Comparison of ENCODE assay signal across 24 cellular contexts in genomic region chr12:46374711-46375110, GRCh38. TPM values are rescaled to one million over a fixed set of nuclear protein-coding genes. Genes with fewer than 3 reads are reported as not detected.
DNase-seq lines count a peak whose midpoint lies in the region; ATAC-seq and TF ChIP-seq lines count a peak whose summit lies in the region.
"Had no signal": no experiment of that assay in that cellular context is flagged by ENCODE, and none has a peak within 500 bp of the region (broad histone marks: within the 10 kb centered on the region; RNA-seq: fewer than 3 reads in every experiment).

No MANE protein-coding gene starts in this region.

- intact Hi-C loops in Panc1 (cut with micrococcal nuclease; ENCODE audit: unreplicated experiment) = loop anchor here (5.0 kb wide), 2 partner anchors 98 to 283 kb away; no protein-coding TSS in a partner anchor
- intact Hi-C loops in CD8-positive, alpha-beta T cell (cut with DNase I, micrococcal nuclease) = loop anchor here (5.0 to 10.0 kb wide), 8 partner anchors 148 to 1440 kb away; partner anchors contain the start of genes HDAC7 (in 1 of the 2) and RPAP3 (in 1 of the 2)

- H3K36me3 Mint-ChIP-seq in GM23338 (ENCODE audit: low read depth) = peaks cover 28% of the 10 kb centered on the region
- H3K36me3 Mint-ChIP-seq in CD8-positive, alpha-beta T cell = peaks cover 25% of the 10 kb centered on the region
- peaks cover 32% of the 10 kb centered on the region for H3K36me3 Mint-ChIP-seq in activated naive CD4-positive, alpha-beta T cell treated with anti-CD3 and anti-CD28 coated beads, Interleukin-2, amount 10 ng/mL, durations not matched to agents 7 days and 5 days

- POLR2A ChIA-PET in Panc1 (lab: Charles Lee) = no interaction called here
- POLR2A ChIA-PET in CD8-positive, alpha-beta T cell (lab: Charles Lee) = no interaction called here

- peaks cover 36% of the 10 kb centered on the region for H3K4me1 Mint-ChIP-seq in GM23338
- peaks cover 29% of the 10 kb centered on the region for H3K4me1 Mint-ChIP-seq in CD8-positive, alpha-beta T cell (ENCODE audit: low read depth)
- peaks cover 38% of the 10 kb centered on the region for H3K4me1 Mint-ChIP-seq in activated naive CD4-positive, alpha-beta T cell treated with anti-CD3 and anti-CD28 coated beads, Interleukin-2, amount 10 ng/mL, durations not matched to agents 7 days and 5 days
- H3K4me1 Mint-ChIP-seq in stimulated activated naive CD8-positive, alpha-beta T cell treated with anti-CD3 and anti-CD28 coated beads, Interleukin-15, amount 100 ng/mL, for 72 hours = peaks cover 67% of the 10 kb centered on the region

- peaks cover 12% of the 10 kb centered on the region for H3K9me2 ChIP-seq in GM23338 (ENCODE audit: insufficient read depth)

- H3K79me2 ChIP-seq in GM23338 (replicated peaks; ENCODE audit: insufficient read depth) = peaks cover 29% of the 10 kb centered on the region

- H3K4me1 ChIP-seq in GM23338 (ENCODE audit: insufficient read depth) = peaks cover 40% of the 10 kb centered on the region
- H3K4me1 ChIP-seq in Panc1 (ENCODE audit: control insufficient read depth, insufficient read depth, low read length) = peaks cover 19% of the 10 kb centered on the region
- peaks cover 4 to 33% (median 9%) of the 10 kb centered on the region in 4 donors for H3K4me1 ChIP-seq in liver (ENCODE audit: control insufficient read depth in 4 of 4, insufficient read depth in 4 of 4, low read length in 3 of 4)
- H3K4me1 ChIP-seq in stomach smooth muscle (ENCODE audit: control insufficient read depth, insufficient read depth, low read length) = peaks cover 15% of the 10 kb centered on the region
- peaks cover 17% of the 10 kb centered on the region for H3K4me1 ChIP-seq in CD8-positive, alpha-beta T cell (ENCODE audit: insufficient read depth, low read length)

- TF ChIP-seq CTCF in GM23338 (conservative IDR thresholded peaks at IDR 0.05; ENCODE audit: low read depth in 2 of 2) = no peak
- TF ChIP-seq CTCF in Panc1 (IDR thresholded peaks at IDR 0.05) = no peak
- TF ChIP-seq CTCF in liver (IDR thresholded peaks at IDR 0.05; ENCODE audit: low read depth, low read length, missing input control) = no peak
- no peak for TF ChIP-seq CTCF in CD8-positive, alpha-beta T cell (IDR thresholded peaks at IDR 0.05)

- WGBS in liver = 49% methylated on average over 4 of the region's 4 CpGs

- no peaks in the 10 kb centered on the region for H3K9me3 ChIP-seq in Panc1 (ENCODE audit: control insufficient read depth, insufficient read depth, low read depth, low read length)
- no peaks in the 10 kb centered on the region for H3K9me3 ChIP-seq in liver (ENCODE audit: control insufficient read depth in 4 of 4, low read length in 3 of 4)
- H3K9me3 ChIP-seq in stomach smooth muscle (ENCODE audit: control insufficient read depth in 2 of 2, low read length in 2 of 2) = no peaks in the 10 kb centered on the region
- H3K9me3 ChIP-seq in CD8-positive, alpha-beta T cell (ENCODE audit: low read length) = no peaks in the 10 kb centered on the region
- H3K9me3 ChIP-seq: body of pancreas, left lung, transverse colon had no signal

- peak overlapping the region; percentile 91; the same call in 1 of the 2 replicates for H3K4me2 ChIP-seq in GM23338
- H3K4me2 ChIP-seq: KMS-11 had no signal

- no TSS peak for BruUV-seq in Panc1 (replicated peaks; lab: Mats Ljungman, UMichigan)

- peaks cover 24% of the 10 kb centered on the region for H3F3A ChIP-seq in GM23338 (replicated peaks; ENCODE audit: low read depth)

- no peak overlapping the region for H3K27ac Mint-ChIP-seq in GM23338
- no peak overlapping the region for H3K27ac Mint-ChIP-seq in CD8-positive, alpha-beta T cell
- no peak overlapping the region for H3K27ac Mint-ChIP-seq in activated naive CD4-positive, alpha-beta T cell treated with anti-CD3 and anti-CD28 coated beads, Interleukin-2, amount 10 ng/mL, durations not matched to agents 7 days and 5 days
- no peak overlapping the region for H3K27ac Mint-ChIP-seq in stimulated activated naive CD8-positive, alpha-beta T cell treated with anti-CD3 and anti-CD28 coated beads, Interleukin-15, amount 100 ng/mL, for 72 hours

- H3K36me3 ChIP-seq in GM23338 (ENCODE audit: insufficient read depth) = peaks cover 14% of the 10 kb centered on the region
- H3K36me3 ChIP-seq in Panc1 (ENCODE audit: control insufficient read depth, insufficient read depth, low read length) = peaks cover 26% of the 10 kb centered on the region
- peaks cover 0 to 14% (median 4%) of the 10 kb centered on the region in 4 donors for H3K36me3 ChIP-seq in liver (ENCODE audit: control insufficient read depth in 4 of 4, insufficient read depth in 3 of 4, low read depth in 1 of 4, low read length in 3 of 4)
- peaks cover 2 to 11% of the 10 kb centered on the region in 2 donors for H3K36me3 ChIP-seq in stomach smooth muscle (ENCODE audit: control insufficient read depth in 2 of 2, insufficient read depth in 2 of 2, low read length in 2 of 2)
- H3K36me3 ChIP-seq in CD8-positive, alpha-beta T cell (ENCODE audit: insufficient read depth, low read length) = peaks cover 6% of the 10 kb centered on the region

- peak overlapping the region in 1 of 2 donors; percentile 39 for H3K9ac ChIP-seq in liver (ENCODE audit: low read depth in 1 of 2, low read length in 2 of 2)
- no peak overlapping the region for H3K9ac ChIP-seq in stomach smooth muscle (ENCODE audit: low read length in 2 of 2)
- H3K9ac ChIP-seq: KMS-11 had no signal

- peaks cover 9% of the 10 kb centered on the region for H3K9me3 Mint-ChIP-seq in GM23338
- H3K9me3 Mint-ChIP-seq in CD8-positive, alpha-beta T cell = no peaks in the 10 kb centered on the region
- H3K9me3 Mint-ChIP-seq in activated naive CD4-positive, alpha-beta T cell treated with anti-CD3 and anti-CD28 coated beads, Interleukin-2, amount 10 ng/mL, durations not matched to agents 7 days and 5 days = no peaks in the 10 kb centered on the region
- peaks cover 0 to 7% of the 10 kb centered on the region in 2 donors for H3K9me3 Mint-ChIP-seq in stimulated activated naive CD8-positive, alpha-beta T cell treated with anti-CD3 and anti-CD28 coated beads, Interleukin-15, amount 100 ng/mL, for 72 hours
- H3K9me3 Mint-ChIP-seq: activated CD4-positive, alpha-beta T cell treated with anti-CD3 and anti-CD28 coated beads, Interleukin-2, amount 10 ng/mL, durations not matched to agents 7 days and 5 days; activated T-cell treated with anti-CD3 and anti-CD28 coated beads, Interleukin-2, amount 50 U/mL, for 4 hours had no signal

- ATAC-seq in GM23338 (no peak), Panc1 (no peak)
- ATAC-seq in CD8-positive, alpha-beta T cell = no peak
- no peak for ATAC-seq in stimulated activated naive CD8-positive, alpha-beta T cell treated with anti-CD3 and anti-CD28 coated beads, Interleukin-15, amount 100 ng/mL, for 72 hours
- ATAC-seq: activated T-cell treated with anti-CD3 and anti-CD28 coated beads, Interleukin-2, amount 50 U/mL, for 4 hours; body of pancreas; left lung had no signal

- peaks cover 34% of the 10 kb centered on the region for H3K27me3 Mint-ChIP-seq in GM23338 (ENCODE audit: insufficient read depth, low read depth, poor library complexity)
- no peaks in the 10 kb centered on the region for H3K27me3 Mint-ChIP-seq in CD8-positive, alpha-beta T cell (ENCODE audit: low read depth)
- H3K27me3 Mint-ChIP-seq in activated naive CD4-positive, alpha-beta T cell treated with anti-CD3 and anti-CD28 coated beads, Interleukin-2, amount 10 ng/mL, durations not matched to agents 7 days and 5 days = peaks cover 12% of the 10 kb centered on the region
- H3K27me3 Mint-ChIP-seq in stimulated activated naive CD8-positive, alpha-beta T cell treated with anti-CD3 and anti-CD28 coated beads, Interleukin-15, amount 100 ng/mL, for 72 hours = no peaks in the 10 kb centered on the region
- H3K27me3 Mint-ChIP-seq: activated CD4-positive, alpha-beta T cell treated with anti-CD3 and anti-CD28 coated beads, Interleukin-2, amount 10 ng/mL, durations not matched to agents 7 days and 5 days had no signal

- H3K4me3 ChIP-seq in GM23338 = no peak overlapping the region
- H3K4me3 ChIP-seq in Panc1 (ENCODE audit: low read depth in 2 of 2, low read length in 2 of 2) = no peak overlapping the region
- no peak overlapping the region for H3K4me3 ChIP-seq in liver (ENCODE audit: low read depth in 1 of 3, low read length in 3 of 3)
- no peak overlapping the region for H3K4me3 ChIP-seq in stomach smooth muscle (ENCODE audit: low read length in 2 of 2)
- no peak overlapping the region for H3K4me3 ChIP-seq in CD8-positive, alpha-beta T cell (ENCODE audit: low read depth, low read length)
- H3K4me3 ChIP-seq: body of pancreas had no signal

- no peaks in the 10 kb centered on the region for H3K27me3 ChIP-seq in GM23338 (ENCODE audit: insufficient read depth)
- H3K27me3 ChIP-seq in Panc1 (ENCODE audit: control insufficient read depth, insufficient read depth, low read length) = no peaks in the 10 kb centered on the region
- no peaks in the 10 kb centered on the region for H3K27me3 ChIP-seq in liver (ENCODE audit: control insufficient read depth in 4 of 4, insufficient read depth in 4 of 4, low read length in 3 of 4)
- no peaks in the 10 kb centered on the region for H3K27me3 ChIP-seq in stomach smooth muscle (ENCODE audit: control insufficient read depth in 1 of 2, insufficient read depth in 2 of 2, low read length in 2 of 2)
- no peaks in the 10 kb centered on the region for H3K27me3 ChIP-seq in CD8-positive, alpha-beta T cell (ENCODE audit: insufficient read depth, low read length)
- H3K27me3 ChIP-seq: body of pancreas, left lung, transverse colon had no signal

- in situ Hi-C loops in Panc1 (cut with HindIII; ENCODE audit: low pct_unique_long_range_greater_than_20kb, low sequenced_read_pairs) = no loop called here

- peaks cover 14% of the 10 kb centered on the region for H4K20me1 ChIP-seq in GM23338 (replicated peaks; ENCODE audit: insufficient read depth)

- H3K4me3 Mint-ChIP-seq in GM23338 = no peak overlapping the region
- no peak overlapping the region for H3K4me3 Mint-ChIP-seq in CD8-positive, alpha-beta T cell
- no peak overlapping the region for H3K4me3 Mint-ChIP-seq in activated naive CD4-positive, alpha-beta T cell treated with anti-CD3 and anti-CD28 coated beads, Interleukin-2, amount 10 ng/mL, durations not matched to agents 7 days and 5 days
- H3K4me3 Mint-ChIP-seq in stimulated activated naive CD8-positive, alpha-beta T cell treated with anti-CD3 and anti-CD28 coated beads, Interleukin-15, amount 100 ng/mL, for 72 hours = no peak overlapping the region

- CTCF ChIA-PET in Panc1 (lab: Charles Lee) = no interaction called here
- CTCF ChIA-PET in CD8-positive, alpha-beta T cell (lab: Charles Lee) = no interaction called here
- CTCF ChIA-PET in activated naive CD4-positive, alpha-beta T cell treated with anti-CD3 and anti-CD28 coated beads, Interleukin-2, amount 10 ng/mL, durations not matched to agents 7 days and 5 days (lab: Charles Lee) = no interaction called here

- TF ChIP-seq RAD21 in liver (IDR thresholded peaks at IDR 0.05) = peak in 1 of 2 donors; percentile 35

- H2AFZ ChIP-seq in GM23338 = no peak overlapping the region

- no peak overlapping the region for H3K27ac ChIP-seq in GM23338 (ENCODE audit: low read depth)
- H3K27ac ChIP-seq in Panc1 (ENCODE audit: low read length) = peak overlapping the region; percentile 100
- peak overlapping the region; percentile 95 to 99 for H3K27ac ChIP-seq in liver (ENCODE audit: low read depth in 1 of 2, low read length in 2 of 2)
- H3K27ac ChIP-seq in stomach smooth muscle (ENCODE audit: low read length) = peak overlapping the region; percentile 97
- no peak overlapping the region for H3K27ac ChIP-seq in CD8-positive, alpha-beta T cell (ENCODE audit: low read depth, low read length)
- H3K27ac ChIP-seq: body of pancreas, KMS-11, left lung had no signal

- no peak for DNase-seq in GM23338 (ENCODE audit: low spot score)
- DNase-seq in Panc1 (ENCODE audit: low read depth, low spot score) = no peak
- no peak for DNase-seq in CD8-positive, alpha-beta T cell
- DNase-seq in activated naive CD4-positive, alpha-beta T cell treated with anti-CD3 and anti-CD28 coated beads, Interleukin-2, amount 10 ng/mL, durations not matched to agents 7 days and 5 days = no peak
- DNase-seq in stimulated activated naive CD8-positive, alpha-beta T cell treated with anti-CD3 and anti-CD28 coated beads, Interleukin-15, amount 100 ng/mL, for 72 hours = no peak
- DNase-seq: activated CD4-positive, alpha-beta T cell treated with anti-CD3 and anti-CD28 coated beads, Interleukin-2, amount 10 ng/mL, durations not matched to agents 7 days and 5 days; activated naive CD4-positive, alpha-beta T cell; activated T-cell treated with anti-CD3 and anti-CD28 coated beads, Interleukin-2, amount 50 U/mL, for 4 hours; body of pancreas; cerebellar nuclear complex; DMS153; H7; left lung; NCI-H1417 treated with DMSO at 0.1 percent for 48 hours; NCI-H2081; NCI-H226; RPMI8226; small intestine; stimulated activated CD4-positive, alpha-beta T cell treated with anti-CD3 and anti-CD28 coated beads, Interleukin-1b, Interleukin-23, amount 100 ng/mL, for 48 hours; stimulated activated CD8-positive, alpha-beta memory T cell treated with anti-CD3 and anti-CD28 coated beads, Interleukin-4, amount 100 ng/mL, for 48 hours; transverse colon had no signal

RNA-seq across cellular contexts. Expression of gene SLC38A2, which starts 2.1 kb away (rescaled TPM):
- 665 and 718 TPM in 2 replicates for total RNA-seq in GM23338 (2014; rRNA removed; shearing (Covaris generic))
- polyA plus RNA-seq in GM23338 (2016; fragmentation: Nextera tagmentation; extraction: Ambion mirVana) = 168 and 181 TPM in 2 replicates
- 341 TPM for total RNA-seq in Panc1 (2021; ENCODE audit: unreplicated experiment)
- polyA plus RNA-seq in Panc1 (2012; ENCODE audit: insufficient read length) = 122 TPM
- total RNA-seq in liver = 100 to 1,000 TPM in 1 of 2 donors, 10 to 100 TPM in 1; 85.7 to 472 TPM
- polyA plus RNA-seq in liver = 100 to 1,000 TPM in 1 of 2 donors, 10 to 100 TPM in 1; 50.6 to 109 TPM
- 100 to 1,000 TPM; 268 to 279 TPM for total RNA-seq in CD8-positive, alpha-beta T cell

Comparison
In these comparisons a context has a peak if more than half of its experiments do, and no peak if none do; other contexts are left out.
1. H3K27ac ChIP-seq: peak in Panc1 (single experiment), liver (2 of 2) and stomach smooth muscle (single experiment); none in GM23338 (single experiment) and CD8-positive, alpha-beta T cell (single experiment).